8 cellular contexts compared by ENCODE assay signal in genomic region chr2:24046930-24047702, GRCh38. TPM values are rescaled to one million over a fixed set of nuclear protein-coding genes. Genes with fewer than 3 reads are reported as not detected.
DNase-seq lines count a peak whose midpoint lies in the region; ATAC-seq and TF ChIP-seq lines count a peak whose summit lies in the region.

WDCP (minus strand) TSS chr2:24047391; CDS start chr2:24039494, 7,897 bp downstream.

- H3K4me3 ChIP-seq in muscle layer of colon (ENCODE audit: low read depth in 1 of 2, low read length in 2 of 2): peak within 1 kb of the TSS; percentile 73 to 80

- peak within 1 kb of the TSS; percentile 94 for H3K27ac Mint-ChIP-seq in activated T-cell treated with anti-CD3 and anti-CD28 coated beads, Interleukin-2, amount 50 U/mL, for 24 hours

- H3K4me3 Mint-ChIP-seq in activated T-cell treated with anti-CD3 and anti-CD28 coated beads, Interleukin-2, amount 50 U/mL, for 24 hours: peak within 1 kb of the TSS; percentile 96

- peaks cover 7% of the 10 kb centered on the region for H3K27me3 Mint-ChIP-seq in activated T-cell treated with anti-CD3 and anti-CD28 coated beads, Interleukin-2, amount 50 U/mL, for 24 hours

- H3K9ac ChIP-seq in muscle layer of colon (ENCODE audit: low read length): peak within 1 kb of the TSS; percentile 52

- no peaks in the 10 kb centered on the region for H3K9me3 Mint-ChIP-seq in activated T-cell treated with anti-CD3 and anti-CD28 coated beads, Interleukin-2, amount 50 U/mL, for 24 hours

- peak; percentile 94 for DNase-seq in DMS153 treated with DMSO at 0.1 percent for 48 hours (lab: John Stamatoyannopoulos, UW; ENCODE audit: unreplicated experiment)
- DNase-seq in KBM-7: peak; percentile 99
- DNase-seq in activated T-cell treated with anti-CD3 and anti-CD28 coated beads, Interleukin-2, amount 50 U/mL, for 24 hours: peak; percentile 87
- DNase-seq in stimulated activated CD8-positive, alpha-beta memory T cell treated with anti-CD3 and anti-CD28 coated beads, Interleukin-7, amount 100 ng/mL, for 24 hours (ENCODE audit: low read depth): peak; percentile 87

- no peaks in the 10 kb centered on the region for H3K36me3 ChIP-seq in muscle layer of colon (ENCODE audit: insufficient read depth, low read length)

- H3K27me3 ChIP-seq in muscle layer of colon (ENCODE audit: control insufficient read depth in 1 of 2, insufficient read depth in 2 of 2, low read length in 2 of 2): peaks cover 0 to 5% of the 10 kb centered on the region in 2 donors

- peaks cover 15% of the 10 kb centered on the region for H3K4me1 ChIP-seq in muscle layer of colon (ENCODE audit: insufficient read depth, low read length)

- peaks cover 22% of the 10 kb centered on the region for H3K4me1 Mint-ChIP-seq in activated T-cell treated with anti-CD3 and anti-CD28 coated beads, Interleukin-2, amount 50 U/mL, for 24 hours (ENCODE audit: low read depth)

- peak within 1 kb of the TSS; percentile 77 for H3K27ac ChIP-seq in muscle layer of colon (ENCODE audit: low read depth, low read length)

- ATAC-seq in GM21717 (IDR thresholded peaks at IDR 0.05; ENCODE audit: unreplicated experiment) (peak; percentile 99), esophagus mucosa (peak; percentile 100)

- in situ Hi-C loops in KBM-7 (cut with MboI; ENCODE audit: low pct_unique_long_range_greater_than_20kb, low sequenced_read_pairs): no loop called here

- H3K9me3 ChIP-seq in muscle layer of colon (ENCODE audit: low read length): no peaks in the 10 kb centered on the region

- peaks cover 10% of the 10 kb centered on the region for H3K36me3 Mint-ChIP-seq in activated T-cell treated with anti-CD3 and anti-CD28 coated beads, Interleukin-2, amount 50 U/mL, for 24 hours (ENCODE audit: low read depth)

TF ChIP-seq in PFSK-1, 5 proteins besides CTCF, POLR2A, EP300 and RAD21:
- TF ChIP-seq FOXP2 (optimal IDR thresholded peaks at IDR 0.05; ENCODE audit: borderline replicate concordance, extremely low read depth, extremely low read length, insufficient read depth) (no peak), TAF1 (IDR thresholded peaks at IDR 0.05; ENCODE audit: borderline replicate concordance, insufficient read depth, low read length) (peak; percentile 94; the same call in 1 of the 2 replicates), SIN3A (IDR thresholded peaks at IDR 0.05; ENCODE audit: borderline replicate concordance, insufficient read depth, low read length) (no peak; the same call in 1 of the 2 replicates), REST (IDR thresholded peaks at IDR 0.05; ENCODE audit: insufficient read depth in 1 of 2, low read depth in 2 of 2, low read length in 2 of 2) (0 out of 4 replicates have a peak, but pooled peaks of 1 of the 2 experiments have one; percentile 14), POLR2AphosphoS5 (IDR thresholded peaks at IDR 0.05; ENCODE audit: low read depth, low read length) (peak; percentile 98)

RNA-seq across cellular contexts. Expression of gene WDCP, which starts in this region (rescaled TPM):
- 5.3 TPM for polyA plus RNA-seq in PFSK-1 (2012; ENCODE audit: insufficient read length, low read depth)
- 3.3 TPM for total RNA-seq in esophagus mucosa

Comparison
In these comparisons a context has a peak if more than half of its experiments do, and no peak if none do; other contexts are left out.
1. Peak in every context shown above with its lines: DNase-seq, ATAC-seq, H3K4me3 ChIP-seq and H3K27ac ChIP-seq.